In genomic region chr1:183719289-183719688, GRCh38 we compare ENCODE assay signal across 21 cellular contexts.
A peak's percentile ranks its signal among the peaks of the same experiment; 100 is the strongest.
DNase-seq lines count a peak whose midpoint lies in the region; TF ChIP-seq lines count a peak whose summit lies in the region.
"Had no signal": no experiment of that assay in that cellular context is flagged by ENCODE, and none has a peak within 500 bp of the region (broad histone marks: within the 10 kb centered on the region; RNA-seq: fewer than 3 reads in every experiment).

No MANE protein-coding gene starts in this region.

- H3K9me2 ChIP-seq in SK-N-SH, result no peaks in the 10 kb centered on the region

- H3K9me3 ChIP-seq in iPS DF 6.9 (ENCODE audit: control insufficient read depth, insufficient read depth, low read length), result no peaks in the 10 kb centered on the region
- H3K9me3 ChIP-seq in SK-N-SH, result no peaks in the 10 kb centered on the region
- H3K9me3 ChIP-seq: SJCRH30 had no signal

- TF ChIP-seq EP300 in SK-N-SH (IDR thresholded peaks at IDR 0.05; ENCODE audit: borderline replicate concordance in 1 of 2, low read depth in 1 of 2, low read length in 1 of 2), result no peak

- POLR2A ChIA-PET in SK-N-SH (lab: Yijun Ruan, JAX), result no interaction called here

- no peak overlapping the region for H3K4me2 ChIP-seq in SK-N-SH

- TF ChIP-seq RAD21 in SK-N-SH (IDR thresholded peaks at IDR 0.05; ENCODE audit: low read length), result no peak

- H3K4me3 ChIP-seq in iPS DF 6.9 (ENCODE audit: low read length) (no peak overlapping the region), SK-N-SH (ENCODE audit: low read depth in 2 of 2, low read length in 1 of 2) (no peak overlapping the region)
- H3K4me3 ChIP-seq: GM12878, SJCRH30 had no signal

- intact Hi-C loops in posterior vena cava (cut with DNase I), result no loop called here

- no peak for TF ChIP-seq CTCF in GM13976 (IDR thresholded peaks at IDR 0.05; ENCODE audit: borderline replicate concordance, control extremely low read depth, extremely low read depth, insufficient read depth, missing control alignments)
- TF ChIP-seq CTCF in SK-N-SH (IDR thresholded peaks at IDR 0.05), result no peak

- in situ Hi-C loops in GM13976 (cut with MboI; ENCODE audit: low sequenced_read_pairs, unreplicated experiment), result no loop called here

- no peaks in the 10 kb centered on the region for H3F3A ChIP-seq in SK-N-SH (replicated peaks; ENCODE audit: insufficient read depth)

- H3K4me1 ChIP-seq in iPS DF 6.9 (ENCODE audit: control insufficient read depth, insufficient read depth, low read length) (peaks cover 4% of the 10 kb centered on the region; the same call in 1 of the 2 replicates), SK-N-SH (ENCODE audit: control insufficient read depth in 1 of 2, insufficient read depth in 2 of 2, low read depth in 1 of 2, low read length in 1 of 2) (no peaks in the 10 kb centered on the region; a peak in 1 of 4 replicates)
- H3K4me1 ChIP-seq: SJCRH30 had no signal

- H3K27me3 ChIP-seq in iPS DF 6.9 (ENCODE audit: control insufficient read depth, insufficient read depth, low read length) (no peaks in the 10 kb centered on the region), SK-N-SH (ENCODE audit: insufficient read depth) (no peaks in the 10 kb centered on the region)
- H3K27me3 ChIP-seq: SJCRH30 had no signal

- no CpG with 5 or more reads among the region's 2 CpGs for WGBS in iPS DF 6.9 (ENCODE audit: insufficient coverage, insufficient read length)
- 82% methylated on average over 2 of the region's 2 CpGs for WGBS in SK-N-SH (ENCODE audit: low lambda C conversion rate)

- H3K27ac ChIP-seq in iPS DF 6.9 (ENCODE audit: low read length) (no peak overlapping the region), SK-N-SH (ENCODE audit: low read depth in 2 of 2, low read length in 1 of 2) (no peak overlapping the region)
- H3K27ac ChIP-seq: HL-60, SJCRH30 had no signal

- no peaks in the 10 kb centered on the region for H4K20me1 ChIP-seq in SK-N-SH (ENCODE audit: insufficient read depth)

- no peaks in the 10 kb centered on the region for H3K36me3 ChIP-seq in iPS DF 6.9 (ENCODE audit: control insufficient read depth, insufficient read depth, low read length)
- no peaks in the 10 kb centered on the region for H3K36me3 ChIP-seq in SK-N-SH (replicated peaks in 1 of 2; ENCODE audit: control insufficient read depth in 1 of 2, insufficient read depth in 2 of 2, low read length in 1 of 2)
- H3K36me3 ChIP-seq: SJCRH30 had no signal

- DNase-seq in NCI-H187 treated with DMSO at 0.1 percent for 48 hours (lab: John Stamatoyannopoulos, UW) (peak; percentile 24), NCI-H187 (lab: John Stamatoyannopoulos, UW) (no peak), NCI-H69 (lab: John Stamatoyannopoulos, UW) (peak; percentile 82), iPS DF 6.9 (ENCODE audit: low read depth, low spot score) (peak; percentile 9), GM19238 (ENCODE audit: insufficient read length, low spot score) (no peak), GM13976 (ENCODE audit: low spot score) (no peak), SK-N-SH (no peak), posterior vena cava (ENCODE audit: low spot score) (no peak)
- DNase-seq: 8988T; CD8-positive, alpha-beta T cell; DND-41; GDM1; MV-4-11; NCI-H1417 treated with DMSO at 0.1 percent for 48 hours; NCI-H2107; NCI-H526 treated with DMSO at 0.1 percent for 48 hours; NK-92 treated with Interleukin-12 subunit alpha and Interleukin-12 subunit beta, amount 100 ng/mL, for 24 hours; OCI-M1; SJCRH30 had no signal

- CTCF ChIA-PET in SK-N-SH (lab: Yijun Ruan, JAX), result no interaction called here

- H3K9ac ChIP-seq in SK-N-SH, result no peak overlapping the region

- H2AFZ ChIP-seq in SK-N-SH (ENCODE audit: low read depth), result no peak overlapping the region

- H3K79me2 ChIP-seq in SK-N-SH (ENCODE audit: insufficient read depth), result no peaks in the 10 kb centered on the region

TF ChIP-seq in SK-N-SH, 30 proteins besides CTCF, POLR2A, EP300 and RAD21:
- no peak for TF ChIP-seq SMC3 (IDR thresholded peaks at IDR 0.05; ENCODE audit: low read depth, low read length)
- no peak for TF ChIP-seq TEAD4 (IDR thresholded peaks at IDR 0.05; ENCODE audit: borderline replicate concordance, insufficient read depth)
- TF ChIP-seq GATA2 (CRISPR knock-in tag; IDR thresholded peaks at IDR 0.05), result no peak
- TF ChIP-seq GABPA (IDR thresholded peaks at IDR 0.05; ENCODE audit: low read depth), result no peak
- TF ChIP-seq RFX5 (IDR thresholded peaks at IDR 0.05; ENCODE audit: low read length), result no peak
TF ChIP-seq in SK-N-SH: peak in this region for 0.

Comparison
In these comparisons a context has a peak if more than half of its experiments do, and no peak if none do; other contexts are left out.
1. DNase-seq: peak in NCI-H187 treated with DMSO at 0.1 percent for 48 hours (single experiment), NCI-H69 (single experiment) and iPS DF 6.9 (single experiment); none in NCI-H187 (0 of 2), GM19238 (single experiment), GM13976 (single experiment), SK-N-SH (single experiment) and posterior vena cava (single experiment).